Comparison of ENCODE assay signal across 2 cellular contexts in genomic region chr19:41940443-41941409, GRCh38.
TF ChIP-seq lines count a peak whose summit lies in the region.

No MANE protein-coding gene starts in this region.

TF ChIP-seq in HEK293, 187 proteins besides CTCF, POLR2A, EP300 and RAD21 (continues in another document):
- TF ChIP-seq KLF17 (tag by site-specific recombination; IDR thresholded peaks at IDR 0.05) (peak; percentile 20; the same call in 1 of the 2 replicates), ZNF777 (tag by site-specific recombination; IDR thresholded peaks at IDR 0.05; ENCODE audit: borderline replicate concordance) (peak; percentile 90; the same call in 1 of the 2 replicates), ZNF768 (tag by site-specific recombination; IDR thresholded peaks at IDR 0.05) (no peak), ZNF596 (tag by site-specific recombination; IDR thresholded peaks at IDR 0.05) (0 out of 2 replicates have a peak, but pooled peaks have one; percentile 32), KLF9 (tag by site-specific recombination; IDR thresholded peaks at IDR 0.05; ENCODE audit: low read depth) (peak; percentile 39; the same call in 1 of the 2 replicates), ZNF202 (tag by site-specific recombination; IDR thresholded peaks at IDR 0.05; ENCODE audit: borderline replicate concordance) (no peak), MYNN (tag by site-specific recombination; IDR thresholded peaks at IDR 0.05; ENCODE audit: borderline replicate concordance) (peak; percentile 89), INSM2 (tag by site-specific recombination; IDR thresholded peaks at IDR 0.05) (no peak), ZNF26 (tag by site-specific recombination; IDR thresholded peaks at IDR 0.05) (no peak), MZF1 (tag by site-specific recombination; IDR thresholded peaks at IDR 0.05; ENCODE audit: borderline replicate concordance) (peak; percentile 45; the same call in 1 of the 2 replicates), ZBTB17 (tag by site-specific recombination; IDR thresholded peaks at IDR 0.05) (no peak), ZNF2 (tag by site-specific recombination; IDR thresholded peaks at IDR 0.05) (no peak), ZNF707 (tag by site-specific recombination; IDR thresholded peaks at IDR 0.05) (no peak), KLF16 (tag by site-specific recombination; IDR thresholded peaks at IDR 0.05) (0 out of 2 replicates have a peak, but pooled peaks have one; percentile 42), ZNF335 (tag by site-specific recombination; conservative IDR thresholded peaks at IDR 0.05) (peak; percentile 93), ZNF366 (tag by site-specific recombination; conservative IDR thresholded peaks at IDR 0.05) (peak; percentile 77), ZNF391 (tag by site-specific recombination; IDR thresholded peaks at IDR 0.05; ENCODE audit: borderline replicate concordance, low read depth) (no peak), ZNF629 (tag by site-specific recombination; IDR thresholded peaks at IDR 0.05) (no peak), ZNF530 (tag by site-specific recombination; IDR thresholded peaks at IDR 0.05; ENCODE audit: low read depth) (no peak), SETDB1 (IDR thresholded peaks at IDR 0.05; ENCODE audit: insufficient read length, low read length) (no peak), ZSCAN30 (tag by site-specific recombination; IDR thresholded peaks at IDR 0.05) (no peak), ZSCAN23 (tag by site-specific recombination; IDR thresholded peaks at IDR 0.05) (no peak), TRIM28 (IDR thresholded peaks at IDR 0.05; ENCODE audit: borderline replicate concordance, low read length) (no peak), ZNF623 (tag by site-specific recombination; IDR thresholded peaks at IDR 0.05) (peak; percentile 18; the same call in 1 of the 2 replicates), ZNF416 (tag by site-specific recombination; IDR thresholded peaks at IDR 0.05) (no peak), OSR2 (tag by site-specific recombination; IDR thresholded peaks at IDR 0.05) (no peak)

TF ChIP-seq in GM12878, 131 proteins besides CTCF, POLR2A, EP300 and RAD21 (continues in another document):
- TF ChIP-seq SMARCA5 (IDR thresholded peaks at IDR 0.05) (no peak), CHD2 (IDR thresholded peaks at IDR 0.05; ENCODE audit: borderline replicate concordance, low read depth, low read length) (no peak), HCFC1 (IDR thresholded peaks at IDR 0.05; ENCODE audit: low read length) (no peak), ATF2 (IDR thresholded peaks at IDR 0.05; ENCODE audit: low read length) (no peak), IKZF2 (IDR thresholded peaks at IDR 0.05) (peak in 1 of 2 experiments; percentile 17; a peak in 3 of 4 replicates), ZNF384 (IDR thresholded peaks at IDR 0.05; ENCODE audit: borderline replicate concordance, low read depth, low read length) (no peak), CHD4 (IDR thresholded peaks at IDR 0.05) (no peak), USF1 (IDR thresholded peaks at IDR 0.05; ENCODE audit: borderline replicate concordance, extremely low read length, insufficient read depth, low read depth, low read length) (no peak), BCLAF1 (IDR thresholded peaks at IDR 0.05) (no peak), TCF7 (IDR thresholded peaks at IDR 0.05; ENCODE audit: borderline replicate concordance) (no peak), SRF (IDR thresholded peaks at IDR 0.05; ENCODE audit: low read depth in 2 of 2, low read length in 2 of 2) (no peak), CHD1 (IDR thresholded peaks at IDR 0.05; ENCODE audit: low read depth, low read length) (no peak), BCL3 (IDR thresholded peaks at IDR 0.05; ENCODE audit: borderline replicate concordance, insufficient read depth, low read depth, low read length, poor library complexity, severe bottlenecking) (no peak), GATAD2B (conservative IDR thresholded peaks at IDR 0.05; ENCODE audit: low read depth) (peak; percentile 55; the same call in 1 of the 2 replicates), SIX5 (IDR thresholded peaks at IDR 0.05; ENCODE audit: low read depth, low read length, severe bottlenecking) (no peak), EED (IDR thresholded peaks at IDR 0.05; ENCODE audit: low read depth) (no peak), SPI1 (IDR thresholded peaks at IDR 0.05; ENCODE audit: borderline replicate concordance, insufficient read depth, low read depth, low read length) (no peak), NRF1 (conservative IDR thresholded peaks at IDR 0.05; ENCODE audit: low read depth, low read length) (no peak), HDAC2 (IDR thresholded peaks at IDR 0.05) (no peak), JUND (IDR thresholded peaks at IDR 0.05; ENCODE audit: low read depth, low read length) (no peak), ZBTB40 (IDR thresholded peaks at IDR 0.05; ENCODE audit: borderline replicate concordance) (no peak), MLLT1 (IDR thresholded peaks at IDR 0.05) (no peak), MTA3 (IDR thresholded peaks at IDR 0.05; ENCODE audit: borderline replicate concordance, low read length) (no peak), TAF1 (IDR thresholded peaks at IDR 0.05; ENCODE audit: borderline replicate concordance, low read depth, low read length) (no peak), BMI1 (IDR thresholded peaks at IDR 0.05; ENCODE audit: borderline replicate concordance) (no peak), MAX (IDR thresholded peaks at IDR 0.05; ENCODE audit: low read depth, low read length) (no peak), CREM (IDR thresholded peaks at IDR 0.05; ENCODE audit: low read depth) (peak; percentile 7; the same call in 1 of the 2 replicates), SUPT20H (IDR thresholded peaks at IDR 0.05; ENCODE audit: borderline replicate concordance, control insufficient read depth, low read depth, low read length) (no peak), ZNF207 (IDR thresholded peaks at IDR 0.05; ENCODE audit: borderline replicate concordance) (no peak), KDM1A (IDR thresholded peaks at IDR 0.05; ENCODE audit: borderline replicate concordance) (no peak), CEBPB (IDR thresholded peaks at IDR 0.05; ENCODE audit: borderline replicate concordance in 1 of 2, low read depth in 2 of 2, low read length in 2 of 2) (no peak), E2F4 (IDR thresholded peaks at IDR 0.05; ENCODE audit: low read depth, low read length) (no peak)
